In genomic region chr15:43133429-43134156, GRCh38 we compare ENCODE assay signal across 8 cellular contexts. TPM values are rescaled to one million over a fixed set of nuclear protein-coding genes. Genes with fewer than 3 reads are reported as not detected.
DNase-seq lines count a peak whose midpoint lies in the region; ATAC-seq and TF ChIP-seq lines count a peak whose summit lies in the region.

TSS of gene TMEM62 (plus strand) at chr15:43133586. CDS start at chr15:43133803, 217 bp downstream.

- H3K27me3 Mint-ChIP-seq in activated CD4-positive, alpha-beta T cell treated with anti-CD3 and anti-CD28 coated beads, Interleukin-2, amount 10 ng/mL, durations not matched to agents 24 days and 14 days = peaks cover 8% of the 10 kb centered on the region

- ATAC-seq in GM18867 (IDR thresholded peaks at IDR 0.05; ENCODE audit: unreplicated experiment) (peak; percentile 92), HG03095 (IDR thresholded peaks at IDR 0.05; ENCODE audit: unreplicated experiment) (peak; percentile 85), left colon (peak; percentile 92)

- peak within 1 kb of the TSS; percentile 94 for H3K4me3 ChIP-seq in coronary artery

- H3K9me3 Mint-ChIP-seq in activated CD4-positive, alpha-beta T cell treated with anti-CD3 and anti-CD28 coated beads, Interleukin-2, amount 10 ng/mL, durations not matched to agents 24 days and 14 days = no peaks in the 10 kb centered on the region

- TF ChIP-seq CTCF in coronary artery (IDR thresholded peaks at IDR 0.05) = no peak

- DNase-seq in AG08396 (ENCODE audit: low spot score) = peak; percentile 85
- peak; percentile 61 for DNase-seq in NCI-H510A treated with DMSO at 0.1 percent for 48 hours (lab: John Stamatoyannopoulos, UW)
- peak; percentile 92 for DNase-seq in activated CD4-positive, alpha-beta T cell treated with anti-CD3 and anti-CD28 coated beads, Interleukin-2, amount 10 ng/mL, durations not matched to agents 24 days and 14 days
- DNase-seq in coronary artery (ENCODE audit: low spot score) = peak; percentile 85
- peak; percentile 92 to 94 for DNase-seq in left colon
- DNase-seq in stimulated activated CD4-positive, alpha-beta T cell treated with anti-CD3 and anti-CD28 coated beads, Interleukin-2, amount 100 ng/mL, for 24 hours = peak; percentile 64 to 68

- peaks cover 25% of the 10 kb centered on the region for H3K36me3 Mint-ChIP-seq in activated CD4-positive, alpha-beta T cell treated with anti-CD3 and anti-CD28 coated beads, Interleukin-2, amount 10 ng/mL, durations not matched to agents 24 days and 14 days (ENCODE audit: low read depth)

- peak within 1 kb of the TSS; percentile 89 for H3K4me3 Mint-ChIP-seq in activated CD4-positive, alpha-beta T cell treated with anti-CD3 and anti-CD28 coated beads, Interleukin-2, amount 10 ng/mL, durations not matched to agents 24 days and 14 days

- peak within 1 kb of the TSS; percentile 92 for H3K27ac Mint-ChIP-seq in activated CD4-positive, alpha-beta T cell treated with anti-CD3 and anti-CD28 coated beads, Interleukin-2, amount 10 ng/mL, durations not matched to agents 24 days and 14 days

- intact Hi-C loops in activated CD4-positive, alpha-beta T cell treated with anti-CD3 and anti-CD28 coated beads, Interleukin-2, amount 10 ng/mL, durations not matched to agents 24 days and 14 days (cut with micrococcal nuclease) = loop anchor here (1.0 to 5.0 kb wide), 2 partner anchors 10 to 54 kb away; partner anchors contain the start of gene CCNDBP1
- intact Hi-C loops in left colon (cut with DNase I, micrococcal nuclease) = no loop called here

- H3K27ac ChIP-seq in coronary artery = peak within 1 kb of the TSS; percentile 82 to 92

- peaks cover 25% of the 10 kb centered on the region for H3K4me1 Mint-ChIP-seq in activated CD4-positive, alpha-beta T cell treated with anti-CD3 and anti-CD28 coated beads, Interleukin-2, amount 10 ng/mL, durations not matched to agents 24 days and 14 days

RNA-seq across cellular contexts. Expression of gene TMEM62, which starts in this region (rescaled TPM):
- total RNA-seq in activated CD4-positive, alpha-beta T cell treated with anti-CD3 and anti-CD28 coated beads, Interleukin-2, amount 10 ng/mL, durations not matched to agents 24 days and 14 days = 14.7 and 18.7 TPM in 2 replicates
- total RNA-seq in left colon = 10 to 100 TPM; 37.9 to 48.9 TPM

Comparison
In these comparisons a context has a peak if more than half of its experiments do, and no peak if none do; other contexts are left out.
1. Peak in every context shown above with its lines: DNase-seq, ATAC-seq, H3K4me3 ChIP-seq and H3K27ac ChIP-seq.